In the genomic region with DNA sequence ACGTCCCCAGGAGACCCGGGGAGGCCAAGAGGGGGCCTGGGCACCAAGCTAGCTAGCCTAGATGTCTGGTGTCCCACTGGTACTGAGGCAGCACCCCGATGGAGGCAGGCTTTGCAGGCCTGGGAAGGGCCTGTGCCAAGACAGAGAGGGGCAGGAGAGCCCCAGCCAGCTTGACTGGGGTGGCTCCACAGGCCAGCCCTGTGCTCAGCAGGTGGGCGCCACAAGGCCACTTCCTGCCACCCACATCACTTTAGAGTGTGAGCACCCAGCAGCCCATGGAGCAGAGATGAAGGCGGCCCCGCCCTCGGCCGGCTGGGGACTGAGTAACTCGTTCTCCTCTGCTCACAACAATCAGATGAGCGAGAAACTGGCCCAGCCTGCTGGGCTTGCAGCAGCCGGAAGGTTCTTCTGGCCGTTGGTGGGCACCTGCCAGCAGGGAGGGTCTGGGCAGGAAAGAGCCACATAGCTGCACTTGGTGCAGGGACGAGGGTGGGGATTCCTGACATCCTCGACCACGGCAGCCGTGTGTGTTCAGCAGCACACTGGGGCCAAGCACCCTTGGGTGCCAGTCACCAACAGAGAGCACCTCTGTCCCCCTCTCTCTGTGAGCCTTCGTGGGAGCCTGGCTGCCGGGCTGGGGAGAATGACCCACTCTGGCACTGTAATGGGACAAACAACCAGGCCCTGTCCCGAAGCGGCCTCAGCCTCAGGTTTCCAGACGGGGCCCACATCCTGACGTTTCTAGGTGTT, we compare ENCODE assay signal across 14 cellular contexts. TPM values are rescaled to one million over a fixed set of nuclear protein-coding genes. Genes with fewer than 3 reads are reported as not detected.
A peak's percentile ranks its signal among the peaks of the same experiment; 100 is the strongest.
DNase-seq lines count a peak whose midpoint lies in the region; ATAC-seq and TF ChIP-seq lines count a peak whose summit lies in the region.
"Had no signal": no experiment of that assay in that cellular context is flagged by ENCODE, and none has a peak within 500 bp of the region (broad histone marks: within the 10 kb centered on the region; RNA-seq: fewer than 3 reads in every experiment).

No MANE protein-coding gene starts in this region.

- H3K4me3 Mint-ChIP-seq in HFFc6 = no peak overlapping the region
- no peak overlapping the region for H3K4me3 Mint-ChIP-seq in activated CD8-positive, alpha-beta T cell treated with anti-CD3 and anti-CD28 coated beads, Interleukin-2, amount 10 ng/mL, durations not matched to agents 7 days and 5 days
- H3K4me3 Mint-ChIP-seq: activated naive CD4-positive, alpha-beta T cell treated with anti-CD3 and anti-CD28 coated beads, Interleukin-2, amount 10 ng/mL, durations not matched to agents 7 days and 5 days; stimulated activated naive CD8-positive, alpha-beta T cell treated with anti-CD3 and anti-CD28 coated beads, Interleukin-15, Interleukin-2, amounts not matched to agents 100 ng/mL and 50 ng/mL, for 24 hours had no signal

- H3K4me1 Mint-ChIP-seq in HFFc6 (ENCODE audit: low read depth) = peaks cover 87% of the 10 kb centered on the region
- peaks cover 13% of the 10 kb centered on the region for H3K4me1 Mint-ChIP-seq in activated CD8-positive, alpha-beta T cell treated with anti-CD3 and anti-CD28 coated beads, Interleukin-2, amount 10 ng/mL, durations not matched to agents 7 days and 5 days (ENCODE audit: low read depth)

- TF ChIP-seq CTCF in HFFc6 (IDR thresholded peaks at IDR 0.05) = no peak
- TF ChIP-seq CTCF in lower lobe of right lung (IDR thresholded peaks at IDR 0.05) = no peak
- no peak for TF ChIP-seq CTCF in tibial nerve (IDR thresholded peaks at IDR 0.05)

- ATAC-seq in activated CD8-positive, alpha-beta T cell treated with anti-CD3 and anti-CD28 coated beads, Interleukin-2, amount 10 ng/mL, durations not matched to agents 7 days and 5 days = peak; percentile 45
- ATAC-seq in lower lobe of right lung (no peak), GM19328 (IDR thresholded peaks at IDR 0.05; ENCODE audit: unreplicated experiment) (no peak)
- ATAC-seq: K562 had no signal

- intact Hi-C loops in lower lobe of right lung (cut with DNase I) = no loop called here

- peak overlapping the region; percentile 41 for H3K27ac ChIP-seq in lower lobe of right lung
- H3K27ac ChIP-seq in tibial nerve = peak overlapping the region in 3 of 4 donors; percentile 51 to 92 (median 88)
- no peak overlapping the region for H3K27ac ChIP-seq in effector memory CD4-positive, alpha-beta T cell (ENCODE audit: insufficient read depth, low read length, poor library complexity, severe bottlenecking)

- no peaks in the 10 kb centered on the region for H3K9me3 ChIP-seq in lower lobe of right lung
- no peaks in the 10 kb centered on the region for H3K9me3 ChIP-seq in tibial nerve
- no peaks in the 10 kb centered on the region for H3K9me3 ChIP-seq in effector memory CD4-positive, alpha-beta T cell (ENCODE audit: control insufficient read depth, low read length)

- H3K27me3 ChIP-seq in lower lobe of right lung (ENCODE audit: low read depth) = no peaks in the 10 kb centered on the region
- H3K27me3 ChIP-seq in tibial nerve = no peaks in the 10 kb centered on the region
- no peaks in the 10 kb centered on the region for H3K27me3 ChIP-seq in effector memory CD4-positive, alpha-beta T cell (replicated peaks; ENCODE audit: control insufficient read depth, insufficient read depth, low read length, poor library complexity, severe bottlenecking)

- DNase-seq in HFFc6 (no peak), lower lobe of right lung (peak; percentile 49), tibial nerve (ENCODE audit: low spot score in 2 of 2) (no peak), NCI-H1694 (lab: John Stamatoyannopoulos, UW) (no peak)
- DNase-seq in activated CD8-positive, alpha-beta T cell treated with anti-CD3 and anti-CD28 coated beads, Interleukin-2, amount 10 ng/mL, durations not matched to agents 7 days and 5 days = peak; percentile 41
- no peak for DNase-seq in effector memory CD4-positive, alpha-beta T cell
- DNase-seq: activated CD4-positive, CD25-positive, alpha-beta regulatory T cell treated with anti-CD3 and anti-CD28 coated beads, Interleukin-2, amount 50 U/mL, for 72 hours; activated naive CD4-positive, alpha-beta T cell treated with anti-CD3 and anti-CD28 coated beads, Interleukin-2, amount 10 ng/mL, durations not matched to agents 7 days and 5 days; DMS79; NCI-H446 treated with DMSO at 0.1 percent for 48 hours; SIG-M5 had no signal

- POLR2A ChIA-PET in activated CD8-positive, alpha-beta T cell treated with anti-CD3 and anti-CD28 coated beads, Interleukin-2, amount 10 ng/mL, durations not matched to agents 7 days and 5 days (lab: Charles Lee) = no interaction called here

- TF ChIP-seq POLR2A in tibial nerve (IDR thresholded peaks at IDR 0.05) = no peak

- no peak overlapping the region for H3K4me3 ChIP-seq in lower lobe of right lung
- no peak overlapping the region for H3K4me3 ChIP-seq in tibial nerve
- H3K4me3 ChIP-seq in effector memory CD4-positive, alpha-beta T cell (ENCODE audit: insufficient read depth, low read depth, low read length, poor library complexity, severe bottlenecking) = no peak overlapping the region
- H3K4me3 ChIP-seq: K562 had no signal

- H3K9me3 Mint-ChIP-seq in HFFc6 = no peaks in the 10 kb centered on the region
- no peaks in the 10 kb centered on the region for H3K9me3 Mint-ChIP-seq in activated CD8-positive, alpha-beta T cell treated with anti-CD3 and anti-CD28 coated beads, Interleukin-2, amount 10 ng/mL, durations not matched to agents 7 days and 5 days (ENCODE audit: insufficient read depth)
- H3K9me3 Mint-ChIP-seq: activated naive CD4-positive, alpha-beta T cell treated with anti-CD3 and anti-CD28 coated beads, Interleukin-2, amount 10 ng/mL, durations not matched to agents 7 days and 5 days; stimulated activated naive CD8-positive, alpha-beta T cell treated with anti-CD3 and anti-CD28 coated beads, Interleukin-15, Interleukin-2, amounts not matched to agents 100 ng/mL and 50 ng/mL, for 24 hours had no signal

- CTCF ChIA-PET in activated CD8-positive, alpha-beta T cell treated with anti-CD3 and anti-CD28 coated beads, Interleukin-2, amount 10 ng/mL, durations not matched to agents 7 days and 5 days (lab: Charles Lee) = interaction anchor here (1.6 kb wide), 1 partner anchor 22 kb away, joined by 3 read pairs; no protein-coding TSS in a partner anchor

- H3K27ac Mint-ChIP-seq in HFFc6 = peak overlapping the region; percentile 33; the same call in 1 of the 2 replicates
- H3K27ac Mint-ChIP-seq in activated CD8-positive, alpha-beta T cell treated with anti-CD3 and anti-CD28 coated beads, Interleukin-2, amount 10 ng/mL, durations not matched to agents 7 days and 5 days = no peak overlapping the region
- H3K27ac Mint-ChIP-seq: activated naive CD4-positive, alpha-beta T cell treated with anti-CD3 and anti-CD28 coated beads, Interleukin-2, amount 10 ng/mL, durations not matched to agents 7 days and 5 days; stimulated activated naive CD8-positive, alpha-beta T cell treated with anti-CD3 and anti-CD28 coated beads, Interleukin-15, Interleukin-2, amounts not matched to agents 100 ng/mL and 50 ng/mL, for 24 hours had no signal

- peaks cover 63% of the 10 kb centered on the region for H3K4me1 ChIP-seq in lower lobe of right lung
- peaks cover 0 to 96% (median 72%) of the 10 kb centered on the region in 4 donors for H3K4me1 ChIP-seq in tibial nerve
- no peaks in the 10 kb centered on the region for H3K4me1 ChIP-seq in effector memory CD4-positive, alpha-beta T cell (ENCODE audit: control insufficient read depth, insufficient read depth, low read length, poor library complexity, severe bottlenecking)

- 67 to 68% methylated on average over 10 to 18 of the region's 22 CpGs for WGBS in tibial nerve, 2 donors

- peak in 1 of 2 donors; percentile 48 for TF ChIP-seq EP300 in tibial nerve (IDR thresholded peaks at IDR 0.05)

- H3K36me3 ChIP-seq in lower lobe of right lung (peaks cover 5% of the 10 kb centered on the region), tibial nerve (no peaks in the 10 kb centered on the region)
- H3K36me3 ChIP-seq in effector memory CD4-positive, alpha-beta T cell (ENCODE audit: control insufficient read depth, insufficient read depth, low read length) = no peaks in the 10 kb centered on the region

- H3K27me3 Mint-ChIP-seq in HFFc6 (ENCODE audit: insufficient read depth) = peaks cover 2% of the 10 kb centered on the region; the same call in 1 of the 2 replicates
- H3K27me3 Mint-ChIP-seq in activated CD8-positive, alpha-beta T cell treated with anti-CD3 and anti-CD28 coated beads, Interleukin-2, amount 10 ng/mL, durations not matched to agents 7 days and 5 days (ENCODE audit: low read depth) = peaks cover 15% of the 10 kb centered on the region

- H3K36me3 Mint-ChIP-seq in HFFc6 (ENCODE audit: low read depth) = no peaks in the 10 kb centered on the region
- no peaks in the 10 kb centered on the region for H3K36me3 Mint-ChIP-seq in activated CD8-positive, alpha-beta T cell treated with anti-CD3 and anti-CD28 coated beads, Interleukin-2, amount 10 ng/mL, durations not matched to agents 7 days and 5 days (ENCODE audit: low read depth)
- H3K36me3 Mint-ChIP-seq: activated naive CD4-positive, alpha-beta T cell treated with anti-CD3 and anti-CD28 coated beads, Interleukin-2, amount 10 ng/mL, durations not matched to agents 7 days and 5 days had no signal

RNA-seq across cellular contexts. Expression of a gene that starts 7.6 kb away (rescaled TPM):
- total RNA-seq in HFFc6 (2021; fragmentation: NEBNext Ultra II Directional; extraction: Animal tissue kit (Norgen Biotek cat#: 25700)) = 10 to 100 TPM; 32.6 to 42.6 (median 36.7) TPM
- total RNA-seq in activated CD8-positive, alpha-beta T cell treated with anti-CD3 and anti-CD28 coated beads, Interleukin-2, amount 10 ng/mL, durations not matched to agents 7 days and 5 days = 10 to 100 TPM; 10.1 to 11.0 TPM
- total RNA-seq in lower lobe of right lung (46.2 TPM), tibial nerve (100 to 1,000 TPM in 2 of 4 donors, 10 to 100 TPM in 2; 58.8 to 168 (median 106) TPM)

Comparison
In these comparisons a context has a peak if more than half of its experiments do, and no peak if none do; other contexts are left out.
1. DNase-seq: peak in activated CD8-positive, alpha-beta T cell treated with anti-CD3 and anti-CD28 coated beads, Interleukin-2, amount 10 ng/mL, durations not matched to agents 7 days and 5 days (single experiment) and lower lobe of right lung (single experiment); none in HFFc6 (single experiment), tibial nerve (0 of 2), NCI-H1694 (single experiment) and effector memory CD4-positive, alpha-beta T cell (0 of 3).